In genomic region chr20:61598586-61598985, GRCh38 we compare ENCODE assay signal across 16 cellular contexts.
DNase-seq lines count a peak whose midpoint lies in the region; ATAC-seq and TF ChIP-seq lines count a peak whose summit lies in the region.
"Had no signal": no experiment of that assay in that cellular context is flagged by ENCODE, and none has a peak within 500 bp of the region (broad histone marks: within the 10 kb centered on the region; RNA-seq: fewer than 3 reads in every experiment).

No MANE protein-coding gene starts in this region.

- no peak overlapping the region for H3K27ac ChIP-seq in neural cell (ENCODE audit: low read length)
- H3K27ac ChIP-seq: GM23248 had no signal

- peaks cover 11% of the 10 kb centered on the region for H3K9me3 Mint-ChIP-seq in chondrocyte (ENCODE audit: low read depth)

- H3K4me3 ChIP-seq in H7 (ENCODE audit: insufficient read depth, low read depth, low read length) (no peak overlapping the region), neural cell (ENCODE audit: low read length) (no peak overlapping the region)
- H3K4me3 ChIP-seq: GM23248, HAP-1 had no signal

- no peaks in the 10 kb centered on the region for H3F3A ChIP-seq in neural cell (ENCODE audit: insufficient read depth, low read length, poor library complexity, severe bottlenecking)

- H3K27me3 ChIP-seq in H7 (ENCODE audit: control insufficient read depth, insufficient read depth, low read length) (no peaks in the 10 kb centered on the region), neural cell (ENCODE audit: insufficient read depth, low read depth, low read length) (no peaks in the 10 kb centered on the region)

- H3K9me3 ChIP-seq in neural cell (ENCODE audit: low read length): no peaks in the 10 kb centered on the region
- H3K9me3 ChIP-seq: HAP-1 had no signal

- TF ChIP-seq RAD21 in neural cell (conservative IDR thresholded peaks at IDR 0.05): no peak

- peak overlapping the region; percentile 56 for H3K9ac ChIP-seq in neural cell (ENCODE audit: low read length)
- H3K9ac ChIP-seq: GM23248 had no signal

- no peak for TF ChIP-seq EP300 in neural cell (conservative IDR thresholded peaks at IDR 0.05; ENCODE audit: poor library complexity, severe bottlenecking)

- H4K20me1 ChIP-seq in neural cell (ENCODE audit: insufficient read depth): no peaks in the 10 kb centered on the region

- DNase-seq in H7 (peak; percentile 68), chondrocyte (ENCODE audit: low spot score) (peak; percentile 86), RPMI8226 (no peak)
- DNase-seq: C1 segment of cervical spinal cord; Calu3; CD4-positive, alpha-beta memory T cell; COR-L47; DMS53; DMS79 treated with DMSO at 0.1 percent for 48 hours; GF-D8; GM23248; HFFc6 had no signal

- H3K79me2 ChIP-seq in neural cell (replicated peaks; ENCODE audit: insufficient read depth, low read length): no peaks in the 10 kb centered on the region

- TF ChIP-seq CTCF in chondrocyte (IDR thresholded peaks at IDR 0.05): no peak
- no peak for TF ChIP-seq CTCF in neural cell (IDR thresholded peaks at IDR 0.05; ENCODE audit: poor library complexity, severe bottlenecking)

- H3K4me2 ChIP-seq in neural cell (ENCODE audit: low read length): no peak overlapping the region

- H3K36me3 ChIP-seq in H7 (replicated peaks; ENCODE audit: control insufficient read depth, insufficient read depth, low read length) (no peaks in the 10 kb centered on the region), neural cell (ENCODE audit: insufficient read depth, low read length) (no peaks in the 10 kb centered on the region)
- H3K36me3 ChIP-seq: HAP-1 had no signal

- peaks cover 2% of the 10 kb centered on the region for H3K4me1 Mint-ChIP-seq in chondrocyte (ENCODE audit: low read depth)
- H3K4me1 Mint-ChIP-seq: CD4-positive, alpha-beta memory T cell had no signal

- H3K27ac Mint-ChIP-seq in chondrocyte (ENCODE audit: unreplicated experiment): no peak overlapping the region
- H3K27ac Mint-ChIP-seq: HFFc6 had no signal

- H3K36me3 Mint-ChIP-seq in chondrocyte (ENCODE audit: low read depth): peaks cover 3% of the 10 kb centered on the region
- H3K36me3 Mint-ChIP-seq: CD4-positive, alpha-beta memory T cell had no signal

- no peak overlapping the region for H2AFZ ChIP-seq in neural cell (ENCODE audit: low read depth, low read length)
- H2AFZ ChIP-seq: GM23248 had no signal

- H3K4me3 Mint-ChIP-seq in chondrocyte (ENCODE audit: unreplicated experiment): no peak overlapping the region
- H3K4me3 Mint-ChIP-seq: CD4-positive, alpha-beta memory T cell; HFFc6 had no signal

- no peaks in the 10 kb centered on the region for H3K9me2 ChIP-seq in neural cell (ENCODE audit: insufficient read depth, low read length)

- H3K27me3 Mint-ChIP-seq in chondrocyte (ENCODE audit: low read depth): peaks cover 2% of the 10 kb centered on the region
- H3K27me3 Mint-ChIP-seq: CD4-positive, alpha-beta memory T cell had no signal

- ATAC-seq in GM18511 (IDR thresholded peaks at IDR 0.05; ENCODE audit: unreplicated experiment) (no peak), GM21447 (IDR thresholded peaks at IDR 0.05; ENCODE audit: unreplicated experiment) (no peak)

TF ChIP-seq in neural cell, 6 proteins besides CTCF, POLR2A, EP300 and RAD21:
- TF ChIP-seq EZH2 (IDR thresholded peaks at IDR 0.05; ENCODE audit: borderline replicate concordance, insufficient read depth, low read length, poor library complexity, severe bottlenecking): no peak
- TF ChIP-seq, protein P1, sequence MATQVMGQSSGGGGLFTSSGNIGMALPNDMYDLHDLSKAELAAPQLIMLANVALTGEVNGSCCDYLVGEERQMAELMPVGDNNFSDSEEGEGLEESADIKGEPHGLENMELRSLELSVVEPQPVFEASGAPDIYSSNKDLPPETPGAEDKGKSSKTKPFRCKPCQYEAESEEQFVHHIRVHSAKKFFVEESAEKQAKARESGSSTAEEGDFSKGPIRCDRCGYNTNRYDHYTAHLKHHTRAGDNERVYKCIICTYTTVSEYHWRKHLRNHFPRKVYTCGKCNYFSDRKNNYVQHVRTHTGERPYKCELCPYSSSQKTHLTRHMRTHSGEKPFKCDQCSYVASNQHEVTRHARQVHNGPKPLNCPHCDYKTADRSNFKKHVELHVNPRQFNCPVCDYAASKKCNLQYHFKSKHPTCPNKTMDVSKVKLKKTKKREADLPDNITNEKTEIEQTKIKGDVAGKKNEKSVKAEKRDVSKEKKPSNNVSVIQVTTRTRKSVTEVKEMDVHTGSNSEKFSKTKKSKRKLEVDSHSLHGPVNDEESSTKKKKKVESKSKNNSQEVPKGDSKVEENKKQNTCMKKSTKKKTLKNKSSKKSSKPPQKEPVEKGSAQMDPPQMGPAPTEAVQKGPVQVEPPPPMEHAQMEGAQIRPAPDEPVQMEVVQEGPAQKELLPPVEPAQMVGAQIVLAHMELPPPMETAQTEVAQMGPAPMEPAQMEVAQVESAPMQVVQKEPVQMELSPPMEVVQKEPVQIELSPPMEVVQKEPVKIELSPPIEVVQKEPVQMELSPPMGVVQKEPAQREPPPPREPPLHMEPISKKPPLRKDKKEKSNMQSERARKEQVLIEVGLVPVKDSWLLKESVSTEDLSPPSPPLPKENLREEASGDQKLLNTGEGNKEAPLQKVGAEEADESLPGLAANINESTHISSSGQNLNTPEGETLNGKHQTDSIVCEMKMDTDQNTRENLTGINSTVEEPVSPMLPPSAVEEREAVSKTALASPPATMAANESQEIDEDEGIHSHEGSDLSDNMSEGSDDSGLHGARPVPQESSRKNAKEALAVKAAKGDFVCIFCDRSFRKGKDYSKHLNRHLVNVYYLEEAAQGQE (IDR thresholded peaks at IDR 0.05; ENCODE audit: borderline replicate concordance): no peak
- no peak for TF ChIP-seq MXI1 (conservative IDR thresholded peaks at IDR 0.05; ENCODE audit: poor library complexity, severe bottlenecking)
- no peak for TF ChIP-seq POLR2AphosphoS5 (IDR thresholded peaks at IDR 0.05)
- no peak for TF ChIP-seq TAF1 (IDR thresholded peaks at IDR 0.05; ENCODE audit: low read depth)
- TF ChIP-seq SMC3 (conservative IDR thresholded peaks at IDR 0.05; ENCODE audit: poor library complexity): no peak
TF ChIP-seq in neural cell: peak in this region for 0.
